In the genomic region with DNA sequence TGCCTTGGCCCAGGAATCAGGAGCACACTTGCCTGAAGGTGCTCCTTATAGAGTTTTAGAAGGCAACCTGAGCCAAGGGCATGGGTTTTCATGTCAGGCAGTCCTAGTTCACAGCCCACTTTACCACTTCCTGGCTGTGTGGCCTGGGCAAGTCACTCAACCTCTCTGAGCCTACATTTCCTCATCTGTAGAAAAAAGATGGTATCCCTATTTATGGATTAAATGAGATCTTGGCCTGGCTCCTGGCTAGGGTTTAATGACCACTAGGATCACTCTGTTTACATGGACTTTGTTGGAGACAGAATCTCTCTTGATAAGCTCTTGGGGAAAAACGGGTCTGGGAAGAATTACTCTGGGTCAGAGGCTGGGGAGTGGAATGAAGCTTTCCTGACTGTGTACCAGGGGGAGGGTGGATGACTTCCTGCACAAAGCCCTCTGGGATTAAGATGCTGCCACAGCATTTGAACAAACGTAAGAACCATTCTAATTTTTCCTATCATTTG, we compare ENCODE assay signal across 9 cellular contexts. TPM values are rescaled to one million over a fixed set of nuclear protein-coding genes. Genes with fewer than 3 reads are reported as not detected.
DNase-seq lines count a peak whose midpoint lies in the region; ATAC-seq, FAIRE-seq and TF ChIP-seq lines count a peak whose summit lies in the region.
"Had no signal": no experiment of that assay in that cellular context is flagged by ENCODE, and none has a peak within 500 bp of the region (broad histone marks: within the 10 kb centered on the region; RNA-seq: fewer than 3 reads in every experiment).

No MANE protein-coding gene starts in this region.

- peak overlapping the region; percentile 60; the same call in 1 of the 2 replicates for H2AFZ ChIP-seq in GM12878 (ENCODE audit: control insufficient read depth, low read depth, low read length)

- POLR2A ChIA-PET in GM12878 (lab: Charles Lee): interaction anchor here (0.6 to 1.7 kb wide), 3 partner anchors 13 to 358 kb away, joined by 3 to 4 read pairs (median 4); partner anchors contain the start of gene MT1E

- 0 out of 2 replicates have a peak overlapping the region, but pooled peaks have one; percentile 38 for H3K9ac ChIP-seq in GM12878 (ENCODE audit: control insufficient read depth, insufficient read depth, low read length)

- BruUV-seq in GM12878 (replicated peaks; lab: Mats Ljungman, UMichigan): no TSS peak

- TF ChIP-seq RAD21 in GM12878 (IDR thresholded peaks at IDR 0.05; ENCODE audit: insufficient read depth, low read depth, low read length): no peak

- H3K4me2 ChIP-seq in GM12878 (ENCODE audit: control insufficient read depth, insufficient read depth): peak overlapping the region; percentile 82

- peak overlapping the region; percentile 86 for H3K27ac Mint-ChIP-seq in memory B cell

- 16 to 52% methylated on average over 2 of the region's 2 CpGs for WGBS in heart right ventricle, 2 donors
- WGBS in GM12878 (ENCODE audit: insufficient coverage, insufficient replicate concordance, low lambda C conversion rate, missing lambda C conversion rate): 0% methylated on average over 2 of the region's 2 CpGs
- 44 to 56% methylated on average over 2 of the region's 2 CpGs for WGBS in upper lobe of left lung, 2 donors

- H3K4me3 ChIP-seq in heart right ventricle (peak overlapping the region in 4 of 10 donors; percentile 53 to 78 (median 74)), GM12878 (0 out of 2 replicates have a peak overlapping the region, but pooled peaks have one; percentile 70), upper lobe of left lung (peak overlapping the region in 3 of 4 donors; percentile 55 to 80 (median 73))

- SMC1A ChIA-PET in GM12878 (lab: Charles Lee; ENCODE audit: uncharacterized antibody, unreplicated experiment): interaction anchor here (1.1 to 4.6 kb wide), 8 partner anchors 9 to 91 kb away, joined by 3 to 27 read pairs (median 8); no protein-coding TSS in a partner anchor

- H3K27me3 ChIP-seq in heart right ventricle (no peaks in the 10 kb centered on the region), GM12878 (replicated peaks in 1 of 2; ENCODE audit: control insufficient read depth in 2 of 2, insufficient read depth in 2 of 2, low read length in 1 of 2) (no peaks in the 10 kb centered on the region), upper lobe of left lung (no peaks in the 10 kb centered on the region)

- H3K4me1 ChIP-seq in heart right ventricle: peaks cover 25 to 66% (median 60%) of the 10 kb centered on the region in 9 donors
- H3K4me1 ChIP-seq in GM12878 (ENCODE audit: control insufficient read depth, insufficient read depth, low read length): peaks cover 29% of the 10 kb centered on the region
- peaks cover 31 to 54% (median 44%) of the 10 kb centered on the region in 4 donors for H3K4me1 ChIP-seq in upper lobe of left lung

- no peak for TF ChIP-seq CTCF in heart right ventricle (IDR thresholded peaks at IDR 0.05)
- TF ChIP-seq CTCF in GM12878 (IDR thresholded peaks at IDR 0.05 in 2 of 3, conservative IDR thresholded peaks at IDR 0.05 in 1 of 3; ENCODE audit: control insufficient read depth in 2 of 3, extremely low read depth in 1 of 3, insufficient read depth in 1 of 3, low read depth in 3 of 3, low read length in 3 of 3): no peak
- TF ChIP-seq CTCF in upper lobe of left lung (IDR thresholded peaks at IDR 0.05): no peak

- H3K9me3 Mint-ChIP-seq in memory B cell: no peaks in the 10 kb centered on the region

- H3K79me2 ChIP-seq in GM12878 (ENCODE audit: control insufficient read depth, insufficient read depth, low read length): no peaks in the 10 kb centered on the region

- peak overlapping the region; percentile 72 for H3K4me3 Mint-ChIP-seq in memory B cell

- TF ChIP-seq EP300 in GM12878 (IDR thresholded peaks at IDR 0.05; ENCODE audit: borderline replicate concordance in 1 of 2, control insufficient read depth in 1 of 2, low read depth in 2 of 2, low read length in 2 of 2): no peak
- TF ChIP-seq EP300 in upper lobe of left lung (IDR thresholded peaks at IDR 0.05): no peak

- H4K20me1 ChIP-seq in GM12878 (ENCODE audit: control insufficient read depth, insufficient read depth): no peaks in the 10 kb centered on the region

- ATAC-seq in heart right ventricle: peak in 2 of 8 donors; percentile 4
- no peak for ATAC-seq in Right ventricle myocardium inferior
- peak; percentile 5 for ATAC-seq in GM12878
- no peak for ATAC-seq in memory B cell (ENCODE audit: low read depth)
- ATAC-seq in upper lobe of left lung (ENCODE audit: low FRiP score in 2 of 2): no peak

- H3K27me3 Mint-ChIP-seq in memory B cell: no peaks in the 10 kb centered on the region

- no peaks in the 10 kb centered on the region for H3K36me3 Mint-ChIP-seq in memory B cell

- peak in 1 of 2 donors; percentile 52 for DNase-seq in heart right ventricle
- no peak for DNase-seq in Right ventricle myocardium inferior (ENCODE audit: missing footprints)
- DNase-seq in GM12878 (ENCODE audit: low read depth, low spot score): no peak
- DNase-seq in memory B cell (ENCODE audit: low spot score in 2 of 2): no peak
- no peak for DNase-seq in upper lobe of left lung
- DNase-seq in cerebellum (ENCODE audit: low spot score): no peak
- DNase-seq in NOMO-1 treated with DMSO at 0.1 percent for 48 hours (lab: John Stamatoyannopoulos, UW; ENCODE audit: unreplicated experiment): no peak
- DNase-seq in frontal cortex (ENCODE audit: low spot score in 2 of 2): no peak

- in situ Hi-C loops in GM12878 (cut with MboI): no loop called here

- intact Hi-C loops in heart right ventricle (cut with DNase I): loop anchor here in 2 of 10 donors (1.0 to 2.0 kb wide), 2 partner anchors 14 to 15 kb away; partner anchors contain the start of gene MT1E (in 2 of the 2)
- intact Hi-C loops in Right ventricle myocardium inferior (cut with DNase I): loop anchor here (1.0 kb wide), 1 partner anchor 15 kb away; the partner anchor contains the start of gene MT1E
- intact Hi-C loops in GM12878 (cut with micrococcal nuclease; ENCODE audit: unreplicated experiment): no loop called here

- RAD21 ChIA-PET in GM12878 (lab: Charles Lee; ENCODE audit: unreplicated experiment): interaction anchor here (1.2 to 4.6 kb wide), 6 partner anchors 13 to 92 kb away, joined by 3 to 23 read pairs (median 4); partner anchors contain the start of gene MT1E

- CTCF ChIA-PET in GM12878 (lab: Yijun Ruan, JAX): interaction anchor here (1.4 to 10.0 kb wide), 6 partner anchors 9 to 91 kb away, joined by 3 to 77 read pairs (median 6); no protein-coding TSS in a partner anchor

- peak overlapping the region; percentile 84 to 99 (median 93) for H3K27ac ChIP-seq in heart right ventricle
- peak overlapping the region; percentile 50; the same call in 1 of the 2 replicates for H3K27ac ChIP-seq in GM12878 (ENCODE audit: control insufficient read depth, insufficient read depth)
- H3K27ac ChIP-seq in upper lobe of left lung: peak overlapping the region; percentile 91 to 98 (median 94)

- FAIRE-seq in GM12878 (lab: Jason Lieb, UNC): no peak
- FAIRE-seq in frontal cortex (lab: Jason Lieb, UNC): no peak
- FAIRE-seq: endometrium had no signal

- H3K36me3 ChIP-seq in heart right ventricle (no peaks in the 10 kb centered on the region), GM12878 (ENCODE audit: control insufficient read depth in 2 of 2, insufficient read depth in 2 of 2, low read length in 1 of 2) (no peaks in the 10 kb centered on the region), upper lobe of left lung (no peaks in the 10 kb centered on the region)

- TF ChIP-seq POLR2A in GM12878 (IDR thresholded peaks at IDR 0.05; ENCODE audit: low read depth, low read length): no peak
- no peak for TF ChIP-seq POLR2A in upper lobe of left lung (IDR thresholded peaks at IDR 0.05)

- peaks cover 26% of the 10 kb centered on the region for H3K4me1 Mint-ChIP-seq in memory B cell

- no peaks in the 10 kb centered on the region for H3K9me3 ChIP-seq in heart right ventricle
- no peaks in the 10 kb centered on the region for H3K9me3 ChIP-seq in GM12878 (replicated peaks; ENCODE audit: control insufficient read depth, insufficient read depth, low read length)
- H3K9me3 ChIP-seq in upper lobe of left lung: no peaks in the 10 kb centered on the region

RNA-seq across cellular contexts. Expression of gene MT2A, which starts 2.3 kb away (rescaled TPM):
- total RNA-seq in heart right ventricle: 100 to 1,000 TPM in 6 of 10 donors, 10 to 100 TPM in 4; 88.8 to 354 (median 109) TPM
- polyA plus RNA-seq in heart right ventricle: 100 to 1,000 TPM; 195 to 231 TPM
- 95.2 TPM for total RNA-seq in Right ventricle myocardium inferior
- 5.4 and 5.6 TPM in 2 replicates for total RNA-seq in GM12878 (2013; cell fraction: nucleolus; rRNA removed)
- total RNA-seq in GM12878 (2014; rRNA removed): 19.0 and 20.1 TPM in 2 replicates
- total RNA-seq in GM12878 (2014; rRNA removed; fragmentation: Illumina TruSeq; extraction: Trizol): 10.7 and 12.7 TPM in 2 replicates
- total RNA-seq in GM12878 (2021): 44.8 and 54.8 TPM in 2 replicates
- 2.0 TPM for polyA plus RNA-seq in GM12878 (2011; ENCODE audit: low read depth)
- polyA plus RNA-seq in GM12878 (2011; rRNA removed): 8.1 and 11.3 TPM in 2 replicates
- polyA plus RNA-seq in GM12878 (2011; cell fraction: cytosol; rRNA removed): 17.2 and 28.6 TPM in 2 replicates
- polyA plus RNA-seq in GM12878 (2011; cell fraction: nucleus; rRNA removed): 19.9 and 26.7 TPM in 2 replicates
- 36.2 and 51.8 TPM in 2 replicates for polyA plus RNA-seq in GM12878 (2012)
- polyA plus RNA-seq in GM12878 (2014; fragmentation: Illumina TruSeq; extraction: Trizol): 0.41 and 7.3 TPM in 2 replicates
- 10 to 100 TPM; 56.3 to 75.3 TPM for polyA plus RNA-seq in GM12878 (2014; fragmentation: Nextera tagmentation; extraction: Ambion mirVana)
- 52.3 and 59.0 TPM in 2 replicates for polyA plus RNA-seq in GM12878 (2014; rRNA removed)
- 100 to 1,000 TPM; 270 to 271 TPM for polyA plus RNA-seq in GM12878 (2016; fragmentation: Nextera tagmentation; extraction: Ambion mirVana)
- 6.4 and 16.9 TPM in 2 replicates for polyA minus RNA-seq in GM12878 (2011; rRNA and poly(A)+ RNA removed)
- 22.2 and 29.9 TPM in 2 replicates for polyA minus RNA-seq in GM12878 (2011; cell fraction: cytosol; rRNA and poly(A)+ RNA removed)
- polyA minus RNA-seq in GM12878 (2011; cell fraction: nucleus; rRNA and poly(A)+ RNA removed): 6.8 and 8.8 TPM in 2 replicates
- total RNA-seq in upper lobe of left lung: 100 to 1,000 TPM; 137 to 552 (median 338) TPM
- 3.4 TPM for total RNA-seq in cerebellum
- total RNA-seq in frontal cortex: 1.6 TPM

RNA-seq across cellular contexts. Expression of gene MT1E, which starts 14.9 kb away (rescaled TPM):
- total RNA-seq in heart right ventricle (100 to 1,000 TPM in 5 of 10 donors, 10 to 100 TPM in 5; 83.3 to 164 (median 97.0) TPM), Right ventricle myocardium inferior (136 TPM), GM12878 (2014; rRNA removed) (10.0 and 11.0 TPM in 2 replicates), GM12878 (2014; rRNA removed; fragmentation: Illumina TruSeq; extraction: Trizol) (7.6 and 7.9 TPM in 2 replicates), GM12878 (2021) (10.6 and 12.7 TPM in 2 replicates), upper lobe of left lung (100 to 1,000 TPM in 5 of 6 donors, 10 to 100 TPM in 1; 72.3 to 546 (median 187) TPM), cerebellum (1.1 TPM), frontal cortex (5.7 TPM)
- polyA plus RNA-seq in heart right ventricle (100 to 1,000 TPM in 1 of 2 donors, 10 to 100 TPM in 1; 31.9 to 268 TPM), GM12878 (2011; rRNA removed) (16.8 and 18.2 TPM in 2 replicates), GM12878 (2014; fragmentation: Illumina TruSeq; extraction: Trizol) (0.48 and 5.8 TPM in 2 replicates), GM12878 (2014; fragmentation: Nextera tagmentation; extraction: Ambion mirVana) (10 to 100 TPM; 17.7 to 20.7 TPM), GM12878 (2014; rRNA removed) (16.2 and 18.8 TPM in 2 replicates), GM12878 (2016; fragmentation: Nextera tagmentation; extraction: Ambion mirVana) (10 to 100 TPM; 20.1 to 22.3 TPM)
- total RNA-seq in GM12878 (2013; cell fraction: nucleolus; rRNA removed): not detected in 2 replicates
- not detected for polyA plus RNA-seq in GM12878 (2011; ENCODE audit: low read depth)
- polyA plus RNA-seq in GM12878 (2011; cell fraction: cytosol; rRNA removed): 75.7 and 90.2 TPM in 2 replicates
- polyA plus RNA-seq in GM12878 (2011; cell fraction: nucleus; rRNA removed): 49.1 and 65.0 TPM in 2 replicates
- 3.3 and 5.2 TPM in 2 replicates for polyA plus RNA-seq in GM12878 (2012)
- polyA minus RNA-seq in GM12878 (2011; rRNA and poly(A)+ RNA removed): 11.3 and 52.1 TPM in 2 replicates
- 19.8 and 20.5 TPM in 2 replicates for polyA minus RNA-seq in GM12878 (2011; cell fraction: cytosol; rRNA and poly(A)+ RNA removed)
- 8.7 and 9.7 TPM in 2 replicates for polyA minus RNA-seq in GM12878 (2011; cell fraction: nucleus; rRNA and poly(A)+ RNA removed)

RNA-seq across cellular contexts. Expression of gene MT3, which starts 21.3 kb away (rescaled TPM):
- total RNA-seq in heart right ventricle (10 to 100 TPM in 1 of 10 donors, 1 to 10 TPM in 9; 1.9 to 11.6 (median 4.1) TPM), Right ventricle myocardium inferior (5.9 TPM), GM12878 (2014; rRNA removed) (not detected in 2 replicates), GM12878 (2014; rRNA removed; fragmentation: Illumina TruSeq; extraction: Trizol) (not detected in 2 replicates), GM12878 (2021) (not detected in 2 replicates), upper lobe of left lung (1 to 10 TPM in 2 of 6 donors, not detected in 4; 1.4 to 1.5 TPM), cerebellum (7.5 TPM), frontal cortex (7.3 TPM)
- polyA plus RNA-seq in heart right ventricle (10 to 100 TPM in 1 of 2 donors, 1 to 10 TPM in 1; 4.4 to 29.8 TPM), GM12878 (2011; rRNA removed) (0.24 and 0.41 TPM in 2 replicates), GM12878 (2014; fragmentation: Illumina TruSeq; extraction: Trizol) (not detected in 2 replicates), GM12878 (2014; fragmentation: Nextera tagmentation; extraction: Ambion mirVana) (not detected), GM12878 (2014; rRNA removed) (not detected in 2 replicates), GM12878 (2016; fragmentation: Nextera tagmentation; extraction: Ambion mirVana) (not detected)
- total RNA-seq in GM12878 (2013; cell fraction: nucleolus; rRNA removed): not detected in 2 replicates
- polyA plus RNA-seq in GM12878 (2011; ENCODE audit: low read depth): not detected
- polyA plus RNA-seq in GM12878 (2011; cell fraction: cytosol; rRNA removed): 0.33 and 0.46 TPM in 2 replicates
- polyA plus RNA-seq in GM12878 (2011; cell fraction: nucleus; rRNA removed): 0.25 TPM in 1 of 2 replicates, not detected in the other
- 1.00 TPM in 1 of 2 replicates, not detected in the other for polyA plus RNA-seq in GM12878 (2012)
- polyA minus RNA-seq in GM12878 (2011; rRNA and poly(A)+ RNA removed): not detected in 2 replicates
- not detected in 2 replicates for polyA minus RNA-seq in GM12878 (2011; cell fraction: cytosol; rRNA and poly(A)+ RNA removed)
- not detected in 2 replicates for polyA minus RNA-seq in GM12878 (2011; cell fraction: nucleus; rRNA and poly(A)+ RNA removed)

RNA-seq across cellular contexts. Expression of gene MT1M, which starts 21.8 kb away (rescaled TPM):
- total RNA-seq in heart right ventricle: 10 to 100 TPM in 1 of 10 donors, 1 to 10 TPM in 5, under 1 TPM in 4; 0.75 to 24.3 (median 1.7) TPM
- polyA plus RNA-seq in heart right ventricle: 10 to 100 TPM; 11.9 to 25.4 TPM
- 6.7 TPM for total RNA-seq in Right ventricle myocardium inferior
- total RNA-seq in GM12878 (2013; cell fraction: nucleolus; rRNA removed): not detected in 2 replicates
- total RNA-seq in GM12878 (2014; rRNA removed): not detected in 2 replicates
- total RNA-seq in GM12878 (2014; rRNA removed; fragmentation: Illumina TruSeq; extraction: Trizol): not detected in 2 replicates
- total RNA-seq in GM12878 (2021): not detected in 2 replicates
- not detected for polyA plus RNA-seq in GM12878 (2011; ENCODE audit: low read depth)
- not detected in 2 replicates for polyA plus RNA-seq in GM12878 (2011; rRNA removed)
- not detected in 2 replicates for polyA plus RNA-seq in GM12878 (2011; cell fraction: cytosol; rRNA removed)
- not detected in 2 replicates for polyA plus RNA-seq in GM12878 (2011; cell fraction: nucleus; rRNA removed)
- polyA plus RNA-seq in GM12878 (2012): not detected in 2 replicates
- not detected in 2 replicates for polyA plus RNA-seq in GM12878 (2014; fragmentation: Illumina TruSeq; extraction: Trizol)
- polyA plus RNA-seq in GM12878 (2014; fragmentation: Nextera tagmentation; extraction: Ambion mirVana): not detected
- polyA plus RNA-seq in GM12878 (2014; rRNA removed): not detected in 2 replicates
- not detected for polyA plus RNA-seq in GM12878 (2016; fragmentation: Nextera tagmentation; extraction: Ambion mirVana)
- not detected in 2 replicates for polyA minus RNA-seq in GM12878 (2011; rRNA and poly(A)+ RNA removed)
- not detected in 2 replicates for polyA minus RNA-seq in GM12878 (2011; cell fraction: cytosol; rRNA and poly(A)+ RNA removed)
- polyA minus RNA-seq in GM12878 (2011; cell fraction: nucleus; rRNA and poly(A)+ RNA removed): not detected in 2 replicates
- 100 to 1,000 TPM in 1 of 6 donors, 10 to 100 TPM in 4, 1 to 10 TPM in 1; 8.4 to 194 (median 37.0) TPM for total RNA-seq in upper lobe of left lung
- not detected for total RNA-seq in cerebellum
- not detected for total RNA-seq in frontal cortex

RNA-seq across cellular contexts. Expression of gene MT1A, which starts 27.8 kb away (rescaled TPM):
- total RNA-seq in heart right ventricle (10 to 100 TPM in 1 of 10 donors, 1 to 10 TPM in 5, under 1 TPM in 2, not detected in 2; 0.71 to 67.7 (median 2.6) TPM), Right ventricle myocardium inferior (2.9 TPM), GM12878 (2014; rRNA removed) (not detected in 2 replicates), GM12878 (2014; rRNA removed; fragmentation: Illumina TruSeq; extraction: Trizol) (not detected in 2 replicates), GM12878 (2021) (not detected in 2 replicates), upper lobe of left lung (10 to 100 TPM in 4 of 6 donors, 1 to 10 TPM in 1, not detected in 1; 5.4 to 59.1 (median 13.4) TPM), cerebellum (not detected), frontal cortex (not detected)
- polyA plus RNA-seq in heart right ventricle (100 to 1,000 TPM in 1 of 2 donors, 10 to 100 TPM in 1; 11.1 to 102 TPM), GM12878 (2011; rRNA removed) (not detected in 2 replicates), GM12878 (2014; fragmentation: Illumina TruSeq; extraction: Trizol) (not detected in 2 replicates), GM12878 (2014; fragmentation: Nextera tagmentation; extraction: Ambion mirVana) (not detected), GM12878 (2014; rRNA removed) (not detected in 2 replicates), GM12878 (2016; fragmentation: Nextera tagmentation; extraction: Ambion mirVana) (not detected)
- not detected in 2 replicates for total RNA-seq in GM12878 (2013; cell fraction: nucleolus; rRNA removed)
- polyA plus RNA-seq in GM12878 (2011; ENCODE audit: low read depth): not detected
- polyA plus RNA-seq in GM12878 (2011; cell fraction: cytosol; rRNA removed): not detected in 2 replicates
- polyA plus RNA-seq in GM12878 (2011; cell fraction: nucleus; rRNA removed): not detected in 2 replicates
- polyA plus RNA-seq in GM12878 (2012): not detected in 2 replicates
- not detected in 2 replicates for polyA minus RNA-seq in GM12878 (2011; rRNA and poly(A)+ RNA removed)
- polyA minus RNA-seq in GM12878 (2011; cell fraction: cytosol; rRNA and poly(A)+ RNA removed): not detected in 2 replicates
- not detected in 2 replicates for polyA minus RNA-seq in GM12878 (2011; cell fraction: nucleus; rRNA and poly(A)+ RNA removed)

Comparison
In these comparisons a context has a peak if more than half of its experiments do, and no peak if none do; other contexts are left out.
1. RNA of gene MT1E, which starts 14.9 kb away (total RNA-seq): 72.3 to 546 TPM in upper lobe of left lung, 136 TPM in Right ventricle myocardium inferior (single experiment) and 83.3 to 164 TPM in heart right ventricle; 7.6 to 12.7 TPM in GM12878, 5.7 TPM in frontal cortex (single experiment) and 1.1 TPM in cerebellum (single experiment); every median in the first group is over 4 times any median in the second.
2. Peak in every context shown above with its lines, with median percentiles within 50 percentile points of each other: H3K27ac ChIP-seq.